8 cellular contexts compared by ENCODE assay signal in genomic region chr18:80154293-80154692, GRCh38.
A peak's percentile ranks its signal among the peaks of the same experiment; 100 is the strongest.
DNase-seq lines count a peak whose midpoint lies in the region; ATAC-seq lines count a peak whose summit lies in the region.

No MANE protein-coding gene starts in this region.

- peak; percentile 28 for DNase-seq in EH (ENCODE audit: low read depth)
- peak; percentile 29 for DNase-seq in activated CD4-positive, alpha-beta T cell treated with anti-CD3 and anti-CD28 coated beads, Interleukin-2, amount 50 U/mL, for 1 hour
- DNase-seq in iPS-NIHi11 (ENCODE audit: low spot score): peak; percentile 45
- DNase-seq in GF-D8 (lab: John Stamatoyannopoulos, UW): no peak
- no peak for DNase-seq in NCI-H345 (lab: John Stamatoyannopoulos, UW)
- no peak for DNase-seq in islet precursor cell

- peak; percentile 77 for ATAC-seq in GM19395 (IDR thresholded peaks at IDR 0.05; ENCODE audit: unreplicated experiment)
- peak; percentile 78 for ATAC-seq in HG03521 (IDR thresholded peaks at IDR 0.05; ENCODE audit: unreplicated experiment)

Comparison
In these comparisons a context has a peak if more than half of its experiments do, and no peak if none do; other contexts are left out.
1. DNase-seq: peak in EH (single experiment), activated CD4-positive, alpha-beta T cell treated with anti-CD3 and anti-CD28 coated beads, Interleukin-2, amount 50 U/mL, for 1 hour (single experiment) and iPS-NIHi11 (single experiment); none in GF-D8 (single experiment), NCI-H345 (single experiment) and islet precursor cell (single experiment).